ENCODE assay signal across 8 cellular contexts in the genomic region with DNA sequence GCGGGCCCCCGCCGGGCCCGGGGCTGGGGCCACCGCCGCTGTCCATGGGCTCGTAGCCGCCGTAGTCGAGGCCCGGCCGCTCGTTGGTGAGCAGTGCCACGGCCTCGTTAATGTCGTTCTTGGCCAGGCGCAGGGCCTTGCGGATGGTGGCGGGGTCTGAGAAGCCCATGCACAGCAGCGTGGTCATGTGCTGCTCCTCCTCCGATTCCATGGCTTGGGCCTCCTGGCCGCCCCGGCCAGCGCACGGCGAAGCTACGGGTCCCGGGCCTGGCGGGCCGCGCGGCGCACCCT. TPM values are rescaled to one million over a fixed set of nuclear protein-coding genes. Genes with fewer than 3 reads are reported as not detected.
A peak's percentile ranks its signal among the peaks of the same experiment; 100 is the strongest.
DNase-seq lines count a peak whose midpoint lies in the region; ATAC-seq and TF ChIP-seq lines count a peak whose summit lies in the region.

No MANE protein-coding gene starts in this region.

- H3K4me1 Mint-ChIP-seq in activated CD4-positive, alpha-beta memory T cell treated with anti-CD3 and anti-CD28 coated beads for 36 hours (ENCODE audit: low read depth) = peaks cover 57% of the 10 kb centered on the region
- H3K4me1 Mint-ChIP-seq in neural crest cell = peaks cover 58% of the 10 kb centered on the region

- H3K27ac Mint-ChIP-seq in activated CD4-positive, alpha-beta memory T cell treated with anti-CD3 and anti-CD28 coated beads for 36 hours = peak overlapping the region; percentile 49
- H3K27ac Mint-ChIP-seq in neural crest cell (ENCODE audit: unreplicated experiment) = no peak overlapping the region

- TF ChIP-seq CTCF in DOHH2 (IDR thresholded peaks at IDR 0.05; ENCODE audit: low read depth, low read length, poor library complexity, severe bottlenecking) (no peak), fibroblast of the aortic adventitia (IDR thresholded peaks at IDR 0.05; ENCODE audit: insufficient read depth, low read length) (no peak), neural crest cell (conservative IDR thresholded peaks at IDR 0.05) (no peak)

- POLR2A ChIA-PET in activated CD4-positive, alpha-beta memory T cell treated with anti-CD3 and anti-CD28 coated beads for 36 hours (lab: Charles Lee) = interaction anchor here (0.8 to 2.4 kb wide), 3 partner anchors 9 to 21 kb away, joined by 3 to 7 read pairs (median 3); no protein-coding TSS in a partner anchor

- peaks cover 63% of the 10 kb centered on the region for H3K79me2 ChIP-seq in DOHH2 (ENCODE audit: control insufficient read depth, low read length)

- H3K4me3 Mint-ChIP-seq in activated CD4-positive, alpha-beta memory T cell treated with anti-CD3 and anti-CD28 coated beads for 36 hours = peak overlapping the region; percentile 94
- H3K4me3 Mint-ChIP-seq in neural crest cell = peak overlapping the region; percentile 69

- H3F3A ChIP-seq in DOHH2 (ENCODE audit: control insufficient read depth, insufficient read depth) = peaks cover 23% of the 10 kb centered on the region

- intact Hi-C loops in activated CD4-positive, alpha-beta memory T cell treated with anti-CD3 and anti-CD28 coated beads for 36 hours (cut with micrococcal nuclease) = loop anchor here (1.0 to 5.0 kb wide), 5 partner anchors 42 to 1163 kb away; partner anchors contain the start of genes TCEANC2 and TMEM59

- H3K9me2 ChIP-seq in DOHH2 (replicated peaks; ENCODE audit: control insufficient read depth, low read length) = no peaks in the 10 kb centered on the region

- DNase-seq in activated CD4-positive, alpha-beta memory T cell treated with anti-CD3 and anti-CD28 coated beads for 36 hours = no peak
- DNase-seq in fibroblast of the aortic adventitia (ENCODE audit: low read depth) (no peak), neural crest cell (ENCODE audit: low read depth, low spot score) (peak; percentile 44), NCI-H128 (lab: John Stamatoyannopoulos, UW; ENCODE audit: unreplicated experiment) (no peak), cortex of kidney (lab: John Stamatoyannopoulos, UW) (no peak)

- no peaks in the 10 kb centered on the region for H3K9me3 Mint-ChIP-seq in activated CD4-positive, alpha-beta memory T cell treated with anti-CD3 and anti-CD28 coated beads for 36 hours
- H3K9me3 Mint-ChIP-seq in neural crest cell = no peaks in the 10 kb centered on the region

- H3K4me2 ChIP-seq in DOHH2 (ENCODE audit: low read length) = peak overlapping the region; percentile 98

- peak overlapping the region; percentile 68 for H3K27ac ChIP-seq in DOHH2 (ENCODE audit: low read depth, low read length)

- peaks cover 13% of the 10 kb centered on the region for H4K20me1 ChIP-seq in DOHH2 (ENCODE audit: control insufficient read depth, insufficient read depth, low read depth, low read length)

- H3K27me3 ChIP-seq in DOHH2 (ENCODE audit: control insufficient read depth, low read length) = no peaks in the 10 kb centered on the region

- H3K9me3 ChIP-seq in DOHH2 (ENCODE audit: control insufficient read depth, insufficient read depth, low read length) = no peaks in the 10 kb centered on the region

- H3K36me3 ChIP-seq in DOHH2 (ENCODE audit: control insufficient read depth, low read length) = peaks cover 16% of the 10 kb centered on the region

- H3K4me3 ChIP-seq in DOHH2 (ENCODE audit: low read length) = peak overlapping the region; percentile 95
- peak overlapping the region; percentile 90 for H3K4me3 ChIP-seq in fibroblast of the aortic adventitia (ENCODE audit: low read depth, low read length)

- H3K36me3 Mint-ChIP-seq in activated CD4-positive, alpha-beta memory T cell treated with anti-CD3 and anti-CD28 coated beads for 36 hours = peaks cover 1% of the 10 kb centered on the region
- H3K36me3 Mint-ChIP-seq in neural crest cell (ENCODE audit: low read depth) = no peaks in the 10 kb centered on the region

- ATAC-seq in GM19468 (IDR thresholded peaks at IDR 0.05; ENCODE audit: extremely low read depth, unreplicated experiment) = peak; percentile 7
- ATAC-seq in HG03521 (IDR thresholded peaks at IDR 0.05; ENCODE audit: unreplicated experiment) = peak; percentile 22

- CTCF ChIA-PET in activated CD4-positive, alpha-beta memory T cell treated with anti-CD3 and anti-CD28 coated beads for 36 hours (lab: Charles Lee) = interaction anchor here (1.5 to 2.5 kb wide), 2 partner anchors 9 to 71 kb away, joined by 5 to 13 read pairs; no protein-coding TSS in a partner anchor

- peaks cover 66% of the 10 kb centered on the region for H3K4me1 ChIP-seq in DOHH2 (ENCODE audit: control insufficient read depth, low read length)

- no peaks in the 10 kb centered on the region for H3K27me3 Mint-ChIP-seq in activated CD4-positive, alpha-beta memory T cell treated with anti-CD3 and anti-CD28 coated beads for 36 hours
- peaks cover 4% of the 10 kb centered on the region for H3K27me3 Mint-ChIP-seq in neural crest cell (ENCODE audit: low read depth)

RNA-seq across cellular contexts. Expression of gene USP24, which starts 0.3 kb away (rescaled TPM):
- 10 to 100 TPM; 37.4 to 39.9 TPM for total RNA-seq in activated CD4-positive, alpha-beta memory T cell treated with anti-CD3 and anti-CD28 coated beads for 36 hours
- total RNA-seq in fibroblast of the aortic adventitia (ENCODE audit: low replicate concordance) (21.1 and 44.8 TPM in 2 replicates), neural crest cell (44.6 and 50.3 TPM in 2 replicates)
